Comparison of ENCODE assay signal across 18 cellular contexts in genomic region chr2:230881840-230882239, GRCh38. TPM values are rescaled to one million over a fixed set of nuclear protein-coding genes. Genes with fewer than 3 reads are reported as not detected.
DNase-seq lines count a peak whose midpoint lies in the region; ATAC-seq and TF ChIP-seq lines count a peak whose summit lies in the region.
"Had no signal": no experiment of that assay in that cellular context is flagged by ENCODE, and none has a peak within 500 bp of the region (broad histone marks: within the 10 kb centered on the region; RNA-seq: fewer than 3 reads in every experiment).

No MANE protein-coding gene starts in this region.

- no peaks in the 10 kb centered on the region for H3K9me3 Mint-ChIP-seq in immature natural killer cell
- H3K9me3 Mint-ChIP-seq: CD14-positive monocyte had no signal

- H3K4me3 ChIP-seq in right cardiac atrium (ENCODE audit: low read length) (no peak overlapping the region), RWPE2 (ENCODE audit: severe bottlenecking) (no peak overlapping the region), mucosa of descending colon (no peak overlapping the region), transverse colon (no peak overlapping the region)

- ATAC-seq in Right ventricle myocardium superior (ENCODE audit: poor library complexity) (no peak), right cardiac atrium (no peak), RWPE2 (ENCODE audit: low read depth) (no peak), mucosa of descending colon (no peak)
- ATAC-seq: HCT116 had no signal

- TF ChIP-seq POLR2A in transverse colon (IDR thresholded peaks at IDR 0.05) = no peak

- TF ChIP-seq CTCF in RWPE2 (IDR thresholded peaks at IDR 0.05; ENCODE audit: poor library complexity, severe bottlenecking) = no peak
- TF ChIP-seq CTCF in mucosa of descending colon (IDR thresholded peaks at IDR 0.05) = no peak
- no peak for TF ChIP-seq CTCF in transverse colon (IDR thresholded peaks at IDR 0.05)
- no peak for TF ChIP-seq CTCF in GM10266 (IDR thresholded peaks at IDR 0.05; ENCODE audit: control insufficient read depth, insufficient read depth, low read depth, missing control alignments)

- no peak overlapping the region for H3K4me3 Mint-ChIP-seq in immature natural killer cell
- H3K4me3 Mint-ChIP-seq: CD14-positive monocyte had no signal

- H3K4me1 ChIP-seq in right cardiac atrium (ENCODE audit: control insufficient read depth, insufficient read depth, low read length) (no peaks in the 10 kb centered on the region), RWPE2 (ENCODE audit: insufficient read depth, poor library complexity, severe bottlenecking) (no peaks in the 10 kb centered on the region), mucosa of descending colon (ENCODE audit: low read depth) (peaks cover 36% of the 10 kb centered on the region), transverse colon (peaks cover 23 to 34% (median 30%) of the 10 kb centered on the region in 4 donors)

- no peak overlapping the region for H3K27ac ChIP-seq in right cardiac atrium (ENCODE audit: low read length)
- H3K27ac ChIP-seq in RWPE2 (ENCODE audit: poor library complexity, severe bottlenecking) = no peak overlapping the region
- peak overlapping the region in 1 of 4 donors; percentile 83 for H3K27ac ChIP-seq in transverse colon

- DNase-seq in Right ventricle myocardium superior (peak; percentile 20), right cardiac atrium (no peak), RWPE2 (ENCODE audit: low spot score) (peak; percentile 32), mucosa of descending colon (peak in 2 of 3 donors; percentile 32 to 33), transverse colon (peak; percentile 6), immature natural killer cell (no peak), GM10266 (ENCODE audit: extremely low spot score) (no peak)
- DNase-seq: COR-L47; DMS53; NCI-H1417; NCI-H2029; NCI-H2171; NCI-H446 treated with DMSO at 0.1 percent for 48 hours; NK-92 treated with Interleukin-12 subunit alpha and Interleukin-12 subunit beta, amount 100 ng/mL, for 24 hours; SIG-M5 had no signal

- H3K4me1 Mint-ChIP-seq in immature natural killer cell = peaks cover 21 to 27% of the 10 kb centered on the region in 2 donors

- no peaks in the 10 kb centered on the region for H3K9me3 ChIP-seq in right cardiac atrium (ENCODE audit: control insufficient read depth, low read length)
- H3K9me3 ChIP-seq in RWPE2 (ENCODE audit: severe bottlenecking) = no peaks in the 10 kb centered on the region
- H3K9me3 ChIP-seq in mucosa of descending colon = no peaks in the 10 kb centered on the region
- H3K9me3 ChIP-seq in transverse colon = no peaks in the 10 kb centered on the region

- H3K36me3 ChIP-seq in RWPE2 (ENCODE audit: low read depth) (no peaks in the 10 kb centered on the region), mucosa of descending colon (ENCODE audit: low read depth) (no peaks in the 10 kb centered on the region), transverse colon (peaks cover 0 to 6% (median 0%) of the 10 kb centered on the region in 4 donors)

- in situ Hi-C loops in transverse colon (cut with MboI; ENCODE audit: low pct_ligation_motif_present in 1 of 4, low pct_unique_long_range_greater_than_20kb in 1 of 4, low sequenced_read_pairs in 3 of 4) = no loop called here

- peaks cover 19 to 39% (median 30%) of the 10 kb centered on the region in 3 donors for H3K27me3 Mint-ChIP-seq in immature natural killer cell (ENCODE audit: low read depth in 3 of 3)

- no peaks in the 10 kb centered on the region for H3K27me3 ChIP-seq in right cardiac atrium (ENCODE audit: control insufficient read depth, insufficient read depth)
- no peaks in the 10 kb centered on the region for H3K27me3 ChIP-seq in RWPE2 (ENCODE audit: insufficient read depth, poor library complexity, severe bottlenecking)
- H3K27me3 ChIP-seq in transverse colon = no peaks in the 10 kb centered on the region

- WGBS in right cardiac atrium = 91% methylated on average over 7 of the region's 7 CpGs
- WGBS in transverse colon (ENCODE audit: low coverage in 1 of 2), 2 donors = 75 to 92% methylated on average over 3 to 7 of the region's 7 CpGs

- TF ChIP-seq EP300 in transverse colon (IDR thresholded peaks at IDR 0.05; ENCODE audit: low read depth) = no peak

- intact Hi-C loops in Right ventricle myocardium superior (cut with DNase I) (no loop called here), right cardiac atrium (cut with DNase I) (loop anchor here in 1 of 4 donors (2.0 kb wide), 1 partner anchor 15 kb away; no protein-coding TSS in a partner anchor), mucosa of descending colon (cut with DNase I, micrococcal nuclease) (no loop called here), transverse colon (cut with DNase I; ENCODE audit: low total_unique reads) (loop anchor here (5.0 kb wide), 1 partner anchor 385 kb away; no protein-coding TSS in a partner anchor)

- no peak overlapping the region for H3K27ac Mint-ChIP-seq in immature natural killer cell
- H3K27ac Mint-ChIP-seq: CD14-positive monocyte had no signal

- no peaks in the 10 kb centered on the region for H3K36me3 Mint-ChIP-seq in immature natural killer cell
- H3K36me3 Mint-ChIP-seq: CD14-positive monocyte had no signal

RNA-seq across cellular contexts. Expression of gene ITM2C, which starts 17.1 kb away (rescaled TPM):
- 25.3 TPM for total RNA-seq in Right ventricle myocardium superior
- total RNA-seq in right cardiac atrium = 10 to 100 TPM; 40.5 to 67.0 (median 57.7) TPM
- polyA plus RNA-seq in right cardiac atrium = 73.1 TPM
- 1,000 to 10,000 TPM; 1,048 to 2,192 (median 2,113) TPM for total RNA-seq in mucosa of descending colon
- total RNA-seq in transverse colon = 1,000 to 10,000 TPM in 3 of 4 donors, 100 to 1,000 TPM in 1; 911 to 2,535 (median 1,776) TPM
- polyA plus RNA-seq in immature natural killer cell = 10 to 100 TPM in 2 of 3 donors, 1 to 10 TPM in 1; 5.3 to 23.7 (median 16.9) TPM
- total RNA-seq: OCI-LY7 had no signal

RNA-seq across cellular contexts. Expression of gene GPR55, which starts 43.2 kb away (rescaled TPM):
- not detected for total RNA-seq in Right ventricle myocardium superior
- under 1 TPM in 2 of 4 donors, not detected in 2; 0.18 to 0.20 TPM for total RNA-seq in right cardiac atrium
- not detected for polyA plus RNA-seq in right cardiac atrium
- 1 to 10 TPM in 2 of 3 donors, under 1 TPM in 1; 0.99 to 1.1 (median 1.1) TPM for total RNA-seq in mucosa of descending colon
- total RNA-seq in transverse colon = 10 to 100 TPM in 1 of 4 donors, 1 to 10 TPM in 2, under 1 TPM in 1; 0.40 to 16.1 (median 2.0) TPM
- not detected for polyA plus RNA-seq in immature natural killer cell

Comparison
In these comparisons a context has a peak if more than half of its experiments do, and no peak if none do; other contexts are left out.
1. DNase-seq: peak in Right ventricle myocardium superior (single experiment), RWPE2 (single experiment), mucosa of descending colon (2 of 3) and transverse colon (single experiment); none in right cardiac atrium (0 of 3), immature natural killer cell (0 of 3) and GM10266 (single experiment).
2. RNA of gene ITM2C, which starts 17.1 kb away (total RNA-seq): 911 to 2,535 TPM in transverse colon and 1,048 to 2,192 TPM in mucosa of descending colon; 40.5 to 67.0 TPM in right cardiac atrium and 25.3 TPM in Right ventricle myocardium superior (single experiment); every median in the first group is over 10 times any median in the second.